In genomic region chr3:98326494-98326893, GRCh38 we compare ENCODE assay signal across 29 cellular contexts. TPM values are rescaled to one million over a fixed set of nuclear protein-coding genes. Genes with fewer than 3 reads are reported as not detected.
DNase-seq lines count a peak whose midpoint lies in the region; ATAC-seq and TF ChIP-seq lines count a peak whose summit lies in the region.
"Had no signal": no experiment of that assay in that cellular context is flagged by ENCODE, and none has a peak within 500 bp of the region (broad histone marks: within the 10 kb centered on the region; RNA-seq: fewer than 3 reads in every experiment).

No MANE protein-coding gene starts in this region.

- peak overlapping the region; percentile 85 for H3K9ac ChIP-seq in H9 (ENCODE audit: extremely low read depth, insufficient read length, low read length)
- H3K9ac ChIP-seq in trophoblast cell (ENCODE audit: low read length), result no peak overlapping the region
- H3K9ac ChIP-seq: BLaER1 treated with 17β-estradiol and CSF1 and Interleukin-3, amounts not matched to agents 10 nM and 100 nM had no signal

- H3K4me1 ChIP-seq in H9 (ENCODE audit: insufficient read depth, low read length) (peaks cover 9% of the 10 kb centered on the region; the same call in 1 of the 2 replicates), hepatocyte (ENCODE audit: insufficient read depth) (no peaks in the 10 kb centered on the region), trophoblast cell (ENCODE audit: control insufficient read depth in 1 of 2, insufficient read depth in 2 of 2, low read length in 2 of 2) (peaks cover 0 to 4% of the 10 kb centered on the region in 2 experiments)
- H3K4me1 ChIP-seq: Caco-2, SJCRH30 had no signal

- H3K79me1 ChIP-seq in H9 (ENCODE audit: insufficient read depth, low read depth, low read length, poor library complexity, severe bottlenecking) (no peaks in the 10 kb centered on the region), trophoblast cell (ENCODE audit: low read length) (no peaks in the 10 kb centered on the region)

- peak overlapping the region; percentile 90 to 98 (median 96) for H3K27ac Mint-ChIP-seq in H9
- no peak overlapping the region for H3K27ac Mint-ChIP-seq in effector memory CD8-positive, alpha-beta T cell

- H3K4ac ChIP-seq in H9 (ENCODE audit: low read depth, low read length), result no peak overlapping the region
- no peak overlapping the region for H3K4ac ChIP-seq in trophoblast cell (ENCODE audit: low read depth, low read length)

- H4K91ac ChIP-seq in H9 (ENCODE audit: insufficient read length, low read depth, low read length) (no peak overlapping the region), trophoblast cell (ENCODE audit: low read depth, low read length) (peak overlapping the region; percentile 37)

- no CpG with 5 or more reads among the region's 1 CpG for WGBS in H9 (ENCODE audit: extremely low coverage, insufficient read length, low lambda C conversion rate)
- 83% methylated on average over 1 of the region's 1 CpG for WGBS in hepatocyte (ENCODE audit: low lambda C conversion rate, missing lambda C conversion rate)
- no CpG with 5 or more reads among the region's 1 CpG for WGBS in trophoblast cell (ENCODE audit: extremely low coverage, insufficient coverage, insufficient read length)

- peak overlapping the region; percentile 96 for H4K5ac ChIP-seq in H9 (ENCODE audit: insufficient read length, low read depth, low read length)

- no peak overlapping the region for H4K12ac ChIP-seq in trophoblast cell (ENCODE audit: low read depth, low read length)

- peak overlapping the region; percentile 97 for H4K8ac ChIP-seq in H9 (replicated peaks; ENCODE audit: insufficient read length, low read depth, low read length)
- H4K8ac ChIP-seq in trophoblast cell (ENCODE audit: low read depth, low read length), result no peak overlapping the region

- H3K56ac ChIP-seq in H9 (ENCODE audit: insufficient read length, low read depth, low read length), result peak overlapping the region; percentile 88

- H3K9me2 ChIP-seq in hepatocyte (replicated peaks; ENCODE audit: insufficient read depth), result no peaks in the 10 kb centered on the region

- H2BK5ac ChIP-seq in H9 (ENCODE audit: insufficient read length, low read length) (peak overlapping the region; percentile 97), trophoblast cell (ENCODE audit: low read depth, low read length, poor library complexity) (no peak overlapping the region)

- no peaks in the 10 kb centered on the region for H3K9me3 ChIP-seq in H9 (ENCODE audit: control insufficient read depth, low read depth, low read length)
- no peaks in the 10 kb centered on the region for H3K9me3 ChIP-seq in hepatocyte (ENCODE audit: low read depth)
- no peaks in the 10 kb centered on the region for H3K9me3 ChIP-seq in trophoblast cell (ENCODE audit: insufficient read depth, low read depth, low read length)
- H3K9me3 ChIP-seq: BLaER1 treated with 17β-estradiol and CSF1 and Interleukin-3, amounts not matched to agents 10 nM and 100 nM; Caco-2; MG63; SJCRH30 had no signal

- H3K27ac ChIP-seq in H9 (ENCODE audit: insufficient read length, low read depth, low read length), result peak overlapping the region; percentile 100
- peak overlapping the region; percentile 74; the same call in 1 of the 2 replicates for H3K27ac ChIP-seq in VCaP
- H3K27ac ChIP-seq in hepatocyte, result peak overlapping the region; percentile 26
- no peak overlapping the region for H3K27ac ChIP-seq in trophoblast cell (ENCODE audit: low read depth, low read length)
- no peak overlapping the region for H3K27ac ChIP-seq in caudate nucleus (ENCODE audit: low read depth, low read length)
- H3K27ac ChIP-seq: BLaER1 treated with 17β-estradiol and CSF1 and Interleukin-3, amounts not matched to agents 10 nM and 100 nM; SJCRH30 had no signal

- H3K27me3 Mint-ChIP-seq in H9 (ENCODE audit: low read depth), result no peaks in the 10 kb centered on the region
- peaks cover 12 to 29% of the 10 kb centered on the region in 2 donors for H3K27me3 Mint-ChIP-seq in effector memory CD8-positive, alpha-beta T cell

- H3K79me2 ChIP-seq in H9 (ENCODE audit: insufficient read depth, low read length) (peaks cover 14% of the 10 kb centered on the region; the same call in 1 of the 2 replicates), hepatocyte (no peaks in the 10 kb centered on the region), trophoblast cell (ENCODE audit: control insufficient read depth, insufficient read depth, low read length, poor library complexity) (no peaks in the 10 kb centered on the region)

- H2AFZ ChIP-seq in H9 (ENCODE audit: low read length) (no peak overlapping the region), hepatocyte (no peak overlapping the region), trophoblast cell (ENCODE audit: insufficient read depth, low read length, poor library complexity) (no peak overlapping the region)

- no peak for DNase-seq in H9
- DNase-seq in hepatocyte (ENCODE audit: low spot score), result no peak
- no peak for DNase-seq in trophoblast cell
- DNase-seq in caudate nucleus (lab: John Stamatoyannopoulos, UW), result no peak
- DNase-seq in islet precursor cell, result no peak
- no peak for DNase-seq in effector memory CD8-positive, alpha-beta T cell
- DNase-seq: AML-193; Caco-2; CD4-positive, alpha-beta memory T cell; GDM1; IMR-90; KG1; MG63; NCI-H1105 treated with DMSO at 0.1 percent for 48 hours; NCI-H146; NCI-H1930; NCI-H2107; NCI-H446; NCI-H524 treated with DMSO at 0.1 percent for 48 hours; NCI-H774; PC-3; SJCRH30 had no signal

- H3K4me3 Mint-ChIP-seq in H9, result peak overlapping the region; percentile 40 to 77; a peak in 3 of 5 replicates
- H3K4me3 Mint-ChIP-seq in effector memory CD8-positive, alpha-beta T cell, result no peak overlapping the region
- H3K4me3 Mint-ChIP-seq: CD4-positive, alpha-beta memory T cell had no signal

- H4K20me1 ChIP-seq in H9 (ENCODE audit: control insufficient read depth, insufficient read depth, insufficient read length), result no peaks in the 10 kb centered on the region
- no peaks in the 10 kb centered on the region for H4K20me1 ChIP-seq in hepatocyte (ENCODE audit: insufficient read depth, poor library complexity, severe bottlenecking)
- H4K20me1 ChIP-seq: BLaER1 treated with 17β-estradiol and CSF1 and Interleukin-3, amounts not matched to agents 10 nM and 100 nM had no signal

- no peak overlapping the region for H2BK20ac ChIP-seq in H9 (ENCODE audit: low read depth, low read length, poor library complexity, severe bottlenecking)

- H2BK12ac ChIP-seq in H9 (ENCODE audit: insufficient read length, low read depth, low read length) (no peak overlapping the region), trophoblast cell (ENCODE audit: low read length) (no peak overlapping the region)

- peaks cover 4% of the 10 kb centered on the region for H3K23me2 ChIP-seq in H9 (ENCODE audit: insufficient read length, low read depth, low read length, poor library complexity, severe bottlenecking)

- peak overlapping the region; percentile 99 for H2AK5ac ChIP-seq in H9 (ENCODE audit: insufficient read length, low read length)
- H2AK5ac ChIP-seq in trophoblast cell (ENCODE audit: low read length), result no peak overlapping the region

- H3K23ac ChIP-seq in H9 (ENCODE audit: insufficient read length, low read depth, low read length), result no peak overlapping the region
- no peak overlapping the region for H3K23ac ChIP-seq in trophoblast cell (ENCODE audit: low read length)

- H3K36me3 ChIP-seq in hepatocyte (replicated peaks; ENCODE audit: insufficient read depth, low read depth) (no peaks in the 10 kb centered on the region), trophoblast cell (ENCODE audit: control insufficient read depth in 1 of 2, insufficient read depth in 2 of 2, low read length in 2 of 2) (no peaks in the 10 kb centered on the region)
- H3K36me3 ChIP-seq: BLaER1 treated with 17β-estradiol and CSF1 and Interleukin-3, amounts not matched to agents 10 nM and 100 nM; MG63; SJCRH30 had no signal

- ATAC-seq in effector memory CD8-positive, alpha-beta T cell (replicated peaks), result no peak
- ATAC-seq: PC-3, Right ventricle myocardium inferior, SK-N-SH treated with all-trans-retinoic acid at 6 μM for 48 hours had no signal

- H3K27me3 ChIP-seq in H9 (ENCODE audit: insufficient read depth, low read length) (no peaks in the 10 kb centered on the region), hepatocyte (no peaks in the 10 kb centered on the region), trophoblast cell (ENCODE audit: insufficient read depth, low read length) (no peaks in the 10 kb centered on the region)
- H3K27me3 ChIP-seq: BLaER1 treated with 17β-estradiol and CSF1 and Interleukin-3, amounts not matched to agents 10 nM and 100 nM; SJCRH30 had no signal

- H3K36me3 Mint-ChIP-seq in H9 (ENCODE audit: insufficient read depth in 1 of 3, low read depth in 3 of 3), result peaks cover 0 to 6% (median 0%) of the 10 kb centered on the region in 3 experiments; a peak in 3 of 7 replicates
- no peaks in the 10 kb centered on the region for H3K36me3 Mint-ChIP-seq in effector memory CD8-positive, alpha-beta T cell (ENCODE audit: insufficient read depth)
- H3K36me3 Mint-ChIP-seq: CD4-positive, alpha-beta memory T cell had no signal

- H3K4me2 ChIP-seq in H9 (ENCODE audit: insufficient read depth, insufficient read length, low read length), result peak overlapping the region; percentile 83
- no peak overlapping the region for H3K4me2 ChIP-seq in hepatocyte
- H3K4me2 ChIP-seq in trophoblast cell (ENCODE audit: low read length), result no peak overlapping the region

- H3K9me3 Mint-ChIP-seq in H9, result no peaks in the 10 kb centered on the region; a peak in 1 of 5 replicates
- H3K9me3 Mint-ChIP-seq in effector memory CD8-positive, alpha-beta T cell, result no peaks in the 10 kb centered on the region
- H3K9me3 Mint-ChIP-seq: CD4-positive, alpha-beta memory T cell had no signal

- no peak overlapping the region for H3T11ph ChIP-seq in H9 (ENCODE audit: low read length)

- H3K18ac ChIP-seq in H9 (ENCODE audit: insufficient read length, low read depth, low read length), result no peak overlapping the region
- no peak overlapping the region for H3K18ac ChIP-seq in trophoblast cell (ENCODE audit: low read length)

- no peak overlapping the region for H2BK120ac ChIP-seq in H9 (ENCODE audit: low read depth, low read length, poor library complexity, severe bottlenecking)
- H2BK120ac ChIP-seq in trophoblast cell (ENCODE audit: insufficient read depth, low read length, poor library complexity), result no peak overlapping the region

- H2BK15ac ChIP-seq in H9 (ENCODE audit: low read depth, low read length), result no peak overlapping the region

- TF ChIP-seq CTCF in H9 (conservative IDR thresholded peaks at IDR 0.05), result no peak
- TF ChIP-seq CTCF in VCaP (conservative IDR thresholded peaks at IDR 0.05), result no peak
- TF ChIP-seq CTCF in hepatocyte (IDR thresholded peaks at IDR 0.05; ENCODE audit: poor library complexity), result no peak

- H3K14ac ChIP-seq in H9 (ENCODE audit: insufficient read depth, low read length), result no peak overlapping the region
- H3K14ac ChIP-seq in trophoblast cell (ENCODE audit: low read length), result no peak overlapping the region

- no peak overlapping the region for H3K4me3 ChIP-seq in hepatocyte
- H3K4me3 ChIP-seq in trophoblast cell (ENCODE audit: low read depth, low read length), result no peak overlapping the region
- H3K4me3 ChIP-seq: BLaER1 treated with 17β-estradiol and CSF1 and Interleukin-3, amounts not matched to agents 10 nM and 100 nM; MG63; SJCRH30 had no signal

- H3K4me1 Mint-ChIP-seq in H9, result peaks cover 56 to 57% of the 10 kb centered on the region in 2 experiments
- H3K4me1 Mint-ChIP-seq in effector memory CD8-positive, alpha-beta T cell (ENCODE audit: low read depth in 2 of 2), result peaks cover 0 to 2% of the 10 kb centered on the region in 2 donors

RNA-seq across cellular contexts. Expression of gene OR5K4, which starts 27.2 kb away (rescaled TPM):
- total RNA-seq in H9 (2021) (not detected in 2 replicates), hepatocyte (not detected in 2 replicates)
- not detected in 2 replicates for polyA plus RNA-seq in hepatocyte
- polyA plus RNA-seq in trophoblast cell (2013), result not detected in 2 replicates
- total RNA-seq: Caco-2; CD4-positive, alpha-beta memory T cell; H4; HT1080; IMR-90; PC-3; Right ventricle myocardium inferior; RPMI7951; SJCRH30 had no signal
- polyA plus RNA-seq: CD4-positive, alpha-beta memory T cell; IMR-90 had no signal

RNA-seq across cellular contexts. Expression of gene OR5H2, which starts 44.2 kb away (rescaled TPM):
- total RNA-seq in H9 (2021), result not detected in 2 replicates
- total RNA-seq in hepatocyte, result not detected in 2 replicates
- not detected in 2 replicates for polyA plus RNA-seq in hepatocyte
- not detected in 2 replicates for polyA plus RNA-seq in trophoblast cell (2013)
- total RNA-seq: Caco-2; CD4-positive, alpha-beta memory T cell; H4; HT1080; IMR-90; PC-3; Right ventricle myocardium inferior; RPMI7951; SJCRH30 had no signal
- polyA plus RNA-seq: CD4-positive, alpha-beta memory T cell; IMR-90 had no signal

Comparison
In these comparisons a context has a peak if more than half of its experiments do, and no peak if none do; other contexts are left out.
1. H3K27ac ChIP-seq: peak in H9 (single experiment), VCaP (single experiment) and hepatocyte (single experiment); none in trophoblast cell (single experiment) and caudate nucleus (single experiment).
2. H3K27ac Mint-ChIP-seq: peak in H9 (3 of 3); none in effector memory CD8-positive, alpha-beta T cell (0 of 2).
3. H3K4me3 Mint-ChIP-seq: peak in H9 (2 of 2); none in effector memory CD8-positive, alpha-beta T cell (0 of 2).